ENCODE assay signal across 22 cellular contexts in the genomic region with DNA sequence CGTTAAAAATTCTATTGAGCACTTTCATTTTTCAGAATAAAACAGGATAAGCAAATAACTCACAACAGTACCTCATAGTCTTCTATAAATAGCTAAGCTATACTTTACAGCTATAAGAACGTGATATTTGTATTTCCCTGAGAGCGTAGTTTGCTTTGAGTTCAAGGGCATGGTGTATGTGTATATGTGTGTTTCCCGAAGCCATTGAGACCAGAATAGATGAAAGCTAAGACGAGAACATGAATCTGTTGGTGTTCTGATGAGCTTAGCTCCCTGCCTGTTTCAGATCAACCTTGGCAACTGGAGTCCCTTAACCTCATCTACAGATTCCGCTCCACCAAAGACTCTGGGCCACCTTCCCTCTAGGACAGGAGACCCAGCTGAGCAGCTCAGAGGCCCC. TPM values are rescaled to one million over a fixed set of nuclear protein-coding genes. Genes with fewer than 3 reads are reported as not detected.
A peak's percentile ranks its signal among the peaks of the same experiment; 100 is the strongest.
DNase-seq lines count a peak whose midpoint lies in the region; ATAC-seq and TF ChIP-seq lines count a peak whose summit lies in the region.
"Had no signal": no experiment of that assay in that cellular context is flagged by ENCODE, and none has a peak within 500 bp of the region (broad histone marks: within the 10 kb centered on the region; RNA-seq: fewer than 3 reads in every experiment).

No MANE protein-coding gene starts in this region.

- H3K4me1 ChIP-seq in CD8-positive, alpha-beta T cell (ENCODE audit: insufficient read depth, low read length), result no peaks in the 10 kb centered on the region
- H3K4me1 ChIP-seq in Karpas-422 (ENCODE audit: low read length) (peaks cover 18% of the 10 kb centered on the region), left lung (peaks cover 7 to 31% of the 10 kb centered on the region in 2 donors)
- H3K4me1 ChIP-seq: BE2C had no signal

- ATAC-seq in CD8-positive, alpha-beta T cell, result no peak
- ATAC-seq in left lung, result no peak
- ATAC-seq in activated T-helper 17 cell treated with anti-CD3 and anti-CD28 coated beads, Interleukin-2, amount 50 U/mL, for 72 hours (replicated peaks), result no peak

- no peaks in the 10 kb centered on the region for H3K9me3 Mint-ChIP-seq in CD8-positive, alpha-beta T cell
- H3K9me3 Mint-ChIP-seq in HFFc6, result no peaks in the 10 kb centered on the region
- H3K9me3 Mint-ChIP-seq in activated T-helper 17 cell treated with anti-CD3 and anti-CD28 coated beads, Interleukin-2, amount 50 U/mL, for 72 hours, result no peaks in the 10 kb centered on the region
- H3K9me3 Mint-ChIP-seq: CD8-positive, alpha-beta memory T cell had no signal

- peak overlapping the region; percentile 76 for H3K27ac Mint-ChIP-seq in CD8-positive, alpha-beta T cell
- H3K27ac Mint-ChIP-seq in HFFc6, result no peak overlapping the region
- H3K27ac Mint-ChIP-seq in activated T-helper 17 cell treated with anti-CD3 and anti-CD28 coated beads, Interleukin-2, amount 50 U/mL, for 72 hours, result no peak overlapping the region

- H2AFZ ChIP-seq in Karpas-422 (ENCODE audit: low read length), result no peak overlapping the region
- H2AFZ ChIP-seq: GM23248 had no signal

- no peak overlapping the region for H3K27ac ChIP-seq in CD8-positive, alpha-beta T cell (ENCODE audit: low read depth, low read length)
- H3K27ac ChIP-seq in Karpas-422 (ENCODE audit: low read length) (no peak overlapping the region), left lung (no peak overlapping the region)
- H3K27ac ChIP-seq: GM23248 had no signal

- H3K4me2 ChIP-seq in Karpas-422 (ENCODE audit: low read depth, low read length, poor library complexity, severe bottlenecking), result peak overlapping the region; percentile 8
- H3K4me2 ChIP-seq: SK-N-SH had no signal

- POLR2A ChIA-PET in CD8-positive, alpha-beta T cell (lab: Charles Lee), result no interaction called here

- no peaks in the 10 kb centered on the region for H3K27me3 ChIP-seq in CD8-positive, alpha-beta T cell (ENCODE audit: insufficient read depth, low read length)
- H3K27me3 ChIP-seq in Karpas-422 (ENCODE audit: low read length) (no peaks in the 10 kb centered on the region), left lung (no peaks in the 10 kb centered on the region)
- H3K27me3 ChIP-seq: BE2C had no signal

- H3K27me3 Mint-ChIP-seq in CD8-positive, alpha-beta T cell (ENCODE audit: low read depth), result no peaks in the 10 kb centered on the region
- peaks cover 11% of the 10 kb centered on the region; the same call in 1 of the 2 replicates for H3K27me3 Mint-ChIP-seq in HFFc6 (ENCODE audit: insufficient read depth)
- H3K27me3 Mint-ChIP-seq in activated T-helper 17 cell treated with anti-CD3 and anti-CD28 coated beads, Interleukin-2, amount 50 U/mL, for 72 hours, result no peaks in the 10 kb centered on the region
- H3K27me3 Mint-ChIP-seq: CD8-positive, alpha-beta memory T cell had no signal

- no peaks in the 10 kb centered on the region for H3K79me2 ChIP-seq in Karpas-422 (ENCODE audit: low read length)

- H3K9me2 ChIP-seq in Karpas-422 (replicated peaks; ENCODE audit: insufficient read depth, low read length), result no peaks in the 10 kb centered on the region
- H3K9me2 ChIP-seq: SK-N-SH had no signal

- H3K4me1 Mint-ChIP-seq in CD8-positive, alpha-beta T cell (ENCODE audit: low read depth), result peaks cover 3% of the 10 kb centered on the region
- peaks cover 37% of the 10 kb centered on the region for H3K4me1 Mint-ChIP-seq in HFFc6 (ENCODE audit: low read depth)
- H3K4me1 Mint-ChIP-seq in activated T-helper 17 cell treated with anti-CD3 and anti-CD28 coated beads, Interleukin-2, amount 50 U/mL, for 72 hours, result peaks cover 9% of the 10 kb centered on the region
- H3K4me1 Mint-ChIP-seq: CD8-positive, alpha-beta memory T cell had no signal

- intact Hi-C loops in CD8-positive, alpha-beta T cell (cut with DNase I, micrococcal nuclease), result no loop called here
- intact Hi-C loops in left lung (cut with DNase I), result no loop called here

- no peak overlapping the region for H3K4me3 Mint-ChIP-seq in CD8-positive, alpha-beta T cell
- H3K4me3 Mint-ChIP-seq in HFFc6, result no peak overlapping the region
- H3K4me3 Mint-ChIP-seq in activated T-helper 17 cell treated with anti-CD3 and anti-CD28 coated beads, Interleukin-2, amount 50 U/mL, for 72 hours, result no peak overlapping the region
- H3K4me3 Mint-ChIP-seq: CD8-positive, alpha-beta memory T cell had no signal

- no peak for TF ChIP-seq CTCF in CD8-positive, alpha-beta T cell (IDR thresholded peaks at IDR 0.05)
- TF ChIP-seq CTCF in HFFc6 (IDR thresholded peaks at IDR 0.05) (no peak), left lung (IDR thresholded peaks at IDR 0.05) (no peak)

- no peaks in the 10 kb centered on the region for H4K20me1 ChIP-seq in Karpas-422 (ENCODE audit: insufficient read depth, low read depth, low read length)

- DNase-seq in CD8-positive, alpha-beta T cell, result peak in 1 of 7 experiments; percentile 13
- DNase-seq in Karpas-422 (no peak), islet precursor cell (peak; percentile 26), NCI-H1092 (lab: John Stamatoyannopoulos, UW) (no peak), HFFc6 (no peak), left lung (no peak)
- peak; percentile 14 for DNase-seq in stimulated activated CD8-positive, alpha-beta memory T cell treated with anti-CD3 and anti-CD28 coated beads, Interleukin-4, amount 100 ng/mL, for 48 hours
- DNase-seq: BE2C; CD8-positive, alpha-beta memory T cell; DND-41; GDM1; GM23248; Kasumi-1; MM.1S; NCI-H1105 treated with DMSO at 0.1 percent for 48 hours; NCI-H1694 treated with DMSO at 0.1 percent for 48 hours; NCI-H2107; NCI-H2227 treated with DMSO at 0.1 percent for 48 hours; NCI-H524 treated with DMSO at 0.1 percent for 48 hours; Right ventricle myocardium superior; SK-N-SH had no signal

- CTCF ChIA-PET in CD8-positive, alpha-beta T cell (lab: Charles Lee), result interaction anchor here (1.0 to 1.7 kb wide), 5 partner anchors 8 to 279 kb away, joined by 3 to 6 read pairs (median 4); no protein-coding TSS in a partner anchor

- H3K4me3 ChIP-seq in CD8-positive, alpha-beta T cell (ENCODE audit: low read depth, low read length), result no peak overlapping the region
- no peak overlapping the region for H3K4me3 ChIP-seq in Karpas-422 (ENCODE audit: low read length)
- no peak overlapping the region for H3K4me3 ChIP-seq in left lung
- H3K4me3 ChIP-seq: GM23248 had no signal

- H3K9me3 ChIP-seq in CD8-positive, alpha-beta T cell (ENCODE audit: low read length), result no peaks in the 10 kb centered on the region
- H3K9me3 ChIP-seq in Karpas-422 (ENCODE audit: low read length) (no peaks in the 10 kb centered on the region), left lung (no peaks in the 10 kb centered on the region)
- H3K9me3 ChIP-seq: BE2C, SK-N-SH had no signal

- H3K36me3 Mint-ChIP-seq in CD8-positive, alpha-beta T cell, result peaks cover 36% of the 10 kb centered on the region
- H3K36me3 Mint-ChIP-seq in HFFc6 (ENCODE audit: low read depth), result no peaks in the 10 kb centered on the region
- H3K36me3 Mint-ChIP-seq in activated T-helper 17 cell treated with anti-CD3 and anti-CD28 coated beads, Interleukin-2, amount 50 U/mL, for 72 hours (ENCODE audit: low read depth), result peaks cover 42% of the 10 kb centered on the region

- no peak overlapping the region for H3K9ac ChIP-seq in Karpas-422 (ENCODE audit: low read length)
- H3K9ac ChIP-seq: GM23248, SK-N-SH had no signal

- H3K36me3 ChIP-seq in CD8-positive, alpha-beta T cell (ENCODE audit: insufficient read depth, low read length), result peaks cover 12% of the 10 kb centered on the region
- H3K36me3 ChIP-seq in Karpas-422 (ENCODE audit: insufficient read depth, low read length), result 0 out of 2 replicates have a peak, but pooled peaks cover 3% of the 10 kb centered on the region
- peaks cover 0 to 32% of the 10 kb centered on the region in 2 donors for H3K36me3 ChIP-seq in left lung
- H3K36me3 ChIP-seq: BE2C had no signal

RNA-seq across cellular contexts. Expression of gene MCF2L2, which starts 59.5 kb away (rescaled TPM):
- total RNA-seq in CD8-positive, alpha-beta T cell, result 1 to 10 TPM; 5.0 to 5.8 TPM
- 11.3 and 12.2 TPM in 2 replicates for total RNA-seq in Karpas-422 (2014; rRNA removed; shearing (Covaris generic); ENCODE audit: low replicate concordance)
- total RNA-seq in HFFc6 (2021; fragmentation: NEBNext Ultra II Directional; extraction: Animal tissue kit (Norgen Biotek cat#: 25700)), result under 1 TPM in 1 of 6 experiments, not detected in 5; 0.14 TPM
- under 1 TPM; 0.41 to 0.52 TPM for total RNA-seq in left lung
- 1 to 10 TPM; 9.0 to 10.0 TPM for total RNA-seq in activated T-helper 17 cell treated with anti-CD3 and anti-CD28 coated beads, Interleukin-2, amount 50 U/mL, for 72 hours
- total RNA-seq: GM23248 had no signal

Comparison
In these comparisons a context has a peak if more than half of its experiments do, and no peak if none do; other contexts are left out.
1. DNase-seq: peak in islet precursor cell (single experiment) and stimulated activated CD8-positive, alpha-beta memory T cell treated with anti-CD3 and anti-CD28 coated beads, Interleukin-4, amount 100 ng/mL, for 48 hours (single experiment); none in Karpas-422 (single experiment), NCI-H1092 (single experiment), HFFc6 (single experiment) and left lung (0 of 2).